8 cellular contexts compared by ENCODE assay signal in the genomic region with DNA sequence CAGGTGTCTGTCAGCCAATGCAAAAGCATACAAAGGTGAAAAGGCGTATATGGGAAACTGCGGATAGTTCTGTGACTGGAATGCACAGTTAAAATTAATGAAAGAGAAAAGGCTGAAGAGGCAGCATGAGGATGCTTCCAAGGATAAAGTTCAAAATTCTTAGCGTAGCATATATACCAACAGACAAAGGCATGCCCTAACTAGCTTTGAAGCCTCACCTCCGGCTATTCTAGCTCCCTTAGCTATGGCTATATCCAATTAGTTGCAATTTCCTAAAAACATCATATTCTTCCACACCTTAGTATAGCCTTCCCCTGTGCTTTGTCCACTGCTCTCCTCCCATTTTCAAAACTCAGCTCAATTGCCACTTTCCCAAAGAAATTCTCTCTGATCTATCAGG. TPM values are rescaled to one million over a fixed set of nuclear protein-coding genes. Genes with fewer than 3 reads are reported as not detected.
A peak's percentile ranks its signal among the peaks of the same experiment; 100 is the strongest.
DNase-seq lines count a peak whose midpoint lies in the region; ATAC-seq and TF ChIP-seq lines count a peak whose summit lies in the region.
"Had no signal": no experiment of that assay in that cellular context is flagged by ENCODE, and none has a peak within 500 bp of the region (broad histone marks: within the 10 kb centered on the region; RNA-seq: fewer than 3 reads in every experiment).

No MANE protein-coding gene starts in this region.

- CTCF ChIA-PET in activated CD8-positive, alpha-beta T cell treated with anti-CD3 and anti-CD28 coated beads, Interleukin-2, amount 10 ng/mL, durations not matched to agents 7 days and 5 days (lab: Charles Lee): no interaction called here

- H3K27ac ChIP-seq in HL-60 (replicated peaks) (peak overlapping the region; percentile 92), iPS-18a (ENCODE audit: low read length) (peak overlapping the region; percentile 95)

- H3K9me3 Mint-ChIP-seq in activated CD8-positive, alpha-beta T cell treated with anti-CD3 and anti-CD28 coated beads, Interleukin-2, amount 10 ng/mL, durations not matched to agents 7 days and 5 days (ENCODE audit: insufficient read depth): no peaks in the 10 kb centered on the region
- H3K9me3 Mint-ChIP-seq in stimulated activated naive B cell treated with anti-CD40 and anti-IgM and Interleukin-4, amounts not matched to agents 10 μg/mL and 1 μg/mL and 100 μg/mL, for 72 hours: no peaks in the 10 kb centered on the region

- H3K4me3 Mint-ChIP-seq in activated CD8-positive, alpha-beta T cell treated with anti-CD3 and anti-CD28 coated beads, Interleukin-2, amount 10 ng/mL, durations not matched to agents 7 days and 5 days: peak overlapping the region; percentile 96
- peak overlapping the region; percentile 93 to 98 for H3K4me3 Mint-ChIP-seq in stimulated activated naive B cell treated with anti-CD40 and anti-IgM and Interleukin-4, amounts not matched to agents 10 μg/mL and 1 μg/mL and 100 μg/mL, for 72 hours

- H3K27ac Mint-ChIP-seq in activated CD8-positive, alpha-beta T cell treated with anti-CD3 and anti-CD28 coated beads, Interleukin-2, amount 10 ng/mL, durations not matched to agents 7 days and 5 days: peak overlapping the region; percentile 91
- H3K27ac Mint-ChIP-seq in stimulated activated naive B cell treated with anti-CD40 and anti-IgM and Interleukin-4, amounts not matched to agents 10 μg/mL and 1 μg/mL and 100 μg/mL, for 72 hours: no peak overlapping the region

- DNase-seq in HL-60 (ENCODE audit: low read depth in 1 of 2, low spot score in 1 of 2): no peak
- no peak for DNase-seq in activated CD8-positive, alpha-beta T cell treated with anti-CD3 and anti-CD28 coated beads, Interleukin-2, amount 10 ng/mL, durations not matched to agents 7 days and 5 days
- no peak for DNase-seq in stimulated activated naive B cell treated with anti-CD40 and anti-IgM and Interleukin-4, amounts not matched to agents 10 μg/mL and 1 μg/mL and 100 μg/mL, for 72 hours
- no peak for DNase-seq in NCI-H146 treated with DMSO at 0.1 percent for 48 hours (lab: John Stamatoyannopoulos, UW; ENCODE audit: unreplicated experiment)
- DNase-seq in GDM1 (lab: John Stamatoyannopoulos, UW): no peak
- no peak for DNase-seq in KG1 (lab: John Stamatoyannopoulos, UW)
- DNase-seq: NCI-H2171 had no signal

- POLR2A ChIA-PET in activated CD8-positive, alpha-beta T cell treated with anti-CD3 and anti-CD28 coated beads, Interleukin-2, amount 10 ng/mL, durations not matched to agents 7 days and 5 days (lab: Charles Lee): interaction anchor here (2.6 to 4.6 kb wide), 4 partner anchors 10 to 498 kb away, joined by 14 to 77 read pairs (median 33); partner anchors contain the start of genes APTX, RIGI and SMU1

- H3K4me3 ChIP-seq in HL-60 (replicated peaks; ENCODE audit: insufficient read depth, low read length) (peak overlapping the region; percentile 92), iPS-18a (ENCODE audit: low read length) (peak overlapping the region; percentile 99)

- peaks cover 47% of the 10 kb centered on the region for H3K4me1 Mint-ChIP-seq in activated CD8-positive, alpha-beta T cell treated with anti-CD3 and anti-CD28 coated beads, Interleukin-2, amount 10 ng/mL, durations not matched to agents 7 days and 5 days (ENCODE audit: low read depth)
- peaks cover 23 to 52% of the 10 kb centered on the region in 2 donors for H3K4me1 Mint-ChIP-seq in stimulated activated naive B cell treated with anti-CD40 and anti-IgM and Interleukin-4, amounts not matched to agents 10 μg/mL and 1 μg/mL and 100 μg/mL, for 72 hours

- peak overlapping the region; percentile 97 for H3K9ac ChIP-seq in iPS-18a (ENCODE audit: low read length)

- no peaks in the 10 kb centered on the region for H3K27me3 Mint-ChIP-seq in activated CD8-positive, alpha-beta T cell treated with anti-CD3 and anti-CD28 coated beads, Interleukin-2, amount 10 ng/mL, durations not matched to agents 7 days and 5 days (ENCODE audit: low read depth)
- H3K27me3 Mint-ChIP-seq in stimulated activated naive B cell treated with anti-CD40 and anti-IgM and Interleukin-4, amounts not matched to agents 10 μg/mL and 1 μg/mL and 100 μg/mL, for 72 hours: no peaks in the 10 kb centered on the region

- no peaks in the 10 kb centered on the region for H3K27me3 ChIP-seq in HL-60 (ENCODE audit: insufficient read depth, poor library complexity, severe bottlenecking)
- no peaks in the 10 kb centered on the region for H3K27me3 ChIP-seq in iPS-18a (ENCODE audit: control insufficient read depth, insufficient read depth, low read length)

- H3K36me3 Mint-ChIP-seq in activated CD8-positive, alpha-beta T cell treated with anti-CD3 and anti-CD28 coated beads, Interleukin-2, amount 10 ng/mL, durations not matched to agents 7 days and 5 days (ENCODE audit: low read depth): peaks cover 42% of the 10 kb centered on the region
- peaks cover 32 to 46% of the 10 kb centered on the region in 2 donors for H3K36me3 Mint-ChIP-seq in stimulated activated naive B cell treated with anti-CD40 and anti-IgM and Interleukin-4, amounts not matched to agents 10 μg/mL and 1 μg/mL and 100 μg/mL, for 72 hours

- TF ChIP-seq CTCF in HL-60 (IDR thresholded peaks at IDR 0.05; ENCODE audit: insufficient read depth, low read length): no peak

- H3K9me3 ChIP-seq in iPS-18a (ENCODE audit: control insufficient read depth, low read depth, low read length): no peaks in the 10 kb centered on the region

- ATAC-seq in activated CD8-positive, alpha-beta T cell treated with anti-CD3 and anti-CD28 coated beads, Interleukin-2, amount 10 ng/mL, durations not matched to agents 7 days and 5 days: no peak
- no peak for ATAC-seq in stimulated activated naive B cell treated with anti-CD40 and anti-IgM and Interleukin-4, amounts not matched to agents 10 μg/mL and 1 μg/mL and 100 μg/mL, for 72 hours (replicated peaks)

- peaks cover 3% of the 10 kb centered on the region for H3K4me1 ChIP-seq in iPS-18a (ENCODE audit: control insufficient read depth, low read depth, low read length)

- H3K36me3 ChIP-seq in iPS-18a (ENCODE audit: control insufficient read depth, low read depth, low read length): peaks cover 25% of the 10 kb centered on the region

RNA-seq across cellular contexts. Expression of gene DNAJA1, which starts 1.4 kb away (rescaled TPM):
- 100 to 1,000 TPM; 158 to 159 TPM for total RNA-seq in activated CD8-positive, alpha-beta T cell treated with anti-CD3 and anti-CD28 coated beads, Interleukin-2, amount 10 ng/mL, durations not matched to agents 7 days and 5 days

RNA-seq across cellular contexts. Expression of gene APTX, which starts 22.2 kb away (rescaled TPM):
- total RNA-seq in activated CD8-positive, alpha-beta T cell treated with anti-CD3 and anti-CD28 coated beads, Interleukin-2, amount 10 ng/mL, durations not matched to agents 7 days and 5 days: 10 to 100 TPM; 33.1 to 35.9 TPM

RNA-seq across cellular contexts. Expression of gene SMU1, which starts 52.8 kb away (rescaled TPM):
- 10 to 100 TPM; 21.7 to 22.6 TPM for total RNA-seq in activated CD8-positive, alpha-beta T cell treated with anti-CD3 and anti-CD28 coated beads, Interleukin-2, amount 10 ng/mL, durations not matched to agents 7 days and 5 days
